Comparison of ENCODE assay signal across 9 cellular contexts in genomic region chr5:115544371-115545064, GRCh38. TPM values are rescaled to one million over a fixed set of nuclear protein-coding genes. Genes with fewer than 3 reads are reported as not detected.
DNase-seq lines count a peak whose midpoint lies in the region; ATAC-seq, FAIRE-seq and TF ChIP-seq lines count a peak whose summit lies in the region.
"Had no signal": no experiment of that assay in that cellular context is flagged by ENCODE, and none has a peak within 500 bp of the region (broad histone marks: within the 10 kb centered on the region; RNA-seq: fewer than 3 reads in every experiment).

Gene FEM1C (minus strand): TSS chr5:115544775. CDS start chr5:115543493, 1,282 bp downstream.

- peak within 1 kb of the TSS; percentile 91 for H3K9ac ChIP-seq in keratinocyte (ENCODE audit: control insufficient read depth, extremely low read depth, insufficient read depth, low read length)

- no peaks in the 10 kb centered on the region for H3K9me3 ChIP-seq in keratinocyte (ENCODE audit: control insufficient read depth, low read depth, low read length)

- DNase-seq in AG09309 (ENCODE audit: low read depth): peak; percentile 89
- DNase-seq in NCI-H446 (lab: John Stamatoyannopoulos, UW): peak; percentile 86 to 97
- DNase-seq in cerebellar cortex (ENCODE audit: low spot score): peak; percentile 95
- DNase-seq in keratinocyte (ENCODE audit: low read depth, low spot score): peak; percentile 53
- peak; percentile 92 to 99 for DNase-seq in stimulated activated CD4-positive, alpha-beta T cell treated with anti-CD3 and anti-CD28 coated beads, Interleukin-15, amount 100 ng/mL, for 1 hour (ENCODE audit: low read depth in 1 of 2, low spot score in 1 of 2)

- dilution Hi-C loops in keratinocyte (cut with MboI; ENCODE audit: extremely low pct_ligation_motif_present, low sequenced_read_pairs): no loop called here

- H3K27ac ChIP-seq in keratinocyte (ENCODE audit: control insufficient read depth, insufficient read depth, low read length): peak within 1 kb of the TSS; percentile 89

- TF ChIP-seq CTCF in AG09309 (IDR thresholded peaks at IDR 0.05; ENCODE audit: control insufficient read depth, insufficient read depth, low read depth, low read length, missing control alignments) (no peak), keratinocyte (optimal IDR thresholded peaks at IDR 0.05 in 1 of 3, IDR thresholded peaks at IDR 0.05 in 1 of 3, conservative IDR thresholded peaks at IDR 0.05 in 1 of 3; ENCODE audit: extremely low read depth in 1 of 3, insufficient read depth in 2 of 3, low read length in 3 of 3) (no peak)

- peak; percentile 44 for FAIRE-seq in keratinocyte (lab: Jason Lieb, UNC)
- FAIRE-seq: TTC549 had no signal

- peaks cover 46% of the 10 kb centered on the region for H3K79me2 ChIP-seq in keratinocyte (ENCODE audit: control insufficient read depth, insufficient read depth, low read length)

- H3K4me1 ChIP-seq in keratinocyte (ENCODE audit: control insufficient read depth, extremely low read depth, insufficient read depth, low read length): peaks cover 16% of the 10 kb centered on the region

- H3K27me3 ChIP-seq in keratinocyte (ENCODE audit: control insufficient read depth, extremely low read depth, insufficient read depth, low read length): no peaks in the 10 kb centered on the region

- H3K4me2 ChIP-seq in keratinocyte (ENCODE audit: control insufficient read depth, extremely low read depth, insufficient read depth, low read depth, low read length): peak within 1 kb of the TSS; percentile 85

- H3K36me3 ChIP-seq in keratinocyte (ENCODE audit: control insufficient read depth in 2 of 2, extremely low read depth in 1 of 2, insufficient read depth in 2 of 2, low read length in 2 of 2): no peaks in the 10 kb centered on the region

- H4K20me1 ChIP-seq in keratinocyte (ENCODE audit: control insufficient read depth, extremely low read depth, insufficient read depth, low read length): peaks cover 3% of the 10 kb centered on the region

- H3K9me1 ChIP-seq in keratinocyte (ENCODE audit: control insufficient read depth, extremely low read depth, insufficient read depth, low read length): no peaks in the 10 kb centered on the region

- peak within 1 kb of the TSS; percentile 83 for H2AFZ ChIP-seq in keratinocyte (ENCODE audit: control insufficient read depth, low read length)

- H3K4me3 ChIP-seq in AG09309 (ENCODE audit: control insufficient read depth, low read depth, low read length) (peak within 1 kb of the TSS; percentile 69), keratinocyte (ENCODE audit: control insufficient read depth in 2 of 3, extremely low read depth in 1 of 3, insufficient read depth in 2 of 3, low read depth in 1 of 3, low read length in 3 of 3) (peak within 1 kb of the TSS; percentile 81 to 93 (median 92))

- ATAC-seq in GM19025 (IDR thresholded peaks at IDR 0.05; ENCODE audit: low read depth, unreplicated experiment) (peak; percentile 97), HG03342 (IDR thresholded peaks at IDR 0.05; ENCODE audit: unreplicated experiment) (peak; percentile 95)
- peak; percentile 96 for ATAC-seq in activated CD4-positive, CD25-positive, alpha-beta regulatory T cell treated with anti-CD3 and anti-CD28 coated beads, Interleukin-2, amount 50 U/mL, for 24 hours

RNA-seq across cellular contexts. Expression of gene FEM1C, which starts in this region (rescaled TPM):
- 9.5 to 11.9 TPM (median 9.8 TPM) in 3 replicates for polyA plus RNA-seq in keratinocyte
- 14.3 TPM for polyA plus RNA-seq in keratinocyte (2011; ENCODE audit: low read depth)
- 4.5 and 10.8 TPM in 2 replicates for polyA plus RNA-seq in keratinocyte (2011; cell fraction: cytosol; rRNA removed)
- polyA plus RNA-seq in keratinocyte (2011; cell fraction: nucleus; rRNA removed): 10.9 and 15.3 TPM in 2 replicates
- 9.0 and 15.6 TPM in 2 replicates for polyA plus RNA-seq in keratinocyte (2012; ENCODE audit: low replicate concordance)
- 5.2 to 22.2 TPM (median 14.7 TPM) in 3 replicates for polyA minus RNA-seq in keratinocyte
- 10.4 TPM for polyA minus RNA-seq in keratinocyte (2011; cell fraction: cytosol; rRNA and poly(A)+ RNA removed)
- polyA minus RNA-seq in keratinocyte (2011; cell fraction: nucleus; rRNA and poly(A)+ RNA removed): 13.4 and 24.6 TPM in 2 replicates

Comparison
In these comparisons a context has a peak if more than half of its experiments do, and no peak if none do; other contexts are left out.
1. Peak in every context shown above with its lines: DNase-seq, ATAC-seq, H3K4me3 ChIP-seq and H3K27ac ChIP-seq.